In the genomic region with DNA sequence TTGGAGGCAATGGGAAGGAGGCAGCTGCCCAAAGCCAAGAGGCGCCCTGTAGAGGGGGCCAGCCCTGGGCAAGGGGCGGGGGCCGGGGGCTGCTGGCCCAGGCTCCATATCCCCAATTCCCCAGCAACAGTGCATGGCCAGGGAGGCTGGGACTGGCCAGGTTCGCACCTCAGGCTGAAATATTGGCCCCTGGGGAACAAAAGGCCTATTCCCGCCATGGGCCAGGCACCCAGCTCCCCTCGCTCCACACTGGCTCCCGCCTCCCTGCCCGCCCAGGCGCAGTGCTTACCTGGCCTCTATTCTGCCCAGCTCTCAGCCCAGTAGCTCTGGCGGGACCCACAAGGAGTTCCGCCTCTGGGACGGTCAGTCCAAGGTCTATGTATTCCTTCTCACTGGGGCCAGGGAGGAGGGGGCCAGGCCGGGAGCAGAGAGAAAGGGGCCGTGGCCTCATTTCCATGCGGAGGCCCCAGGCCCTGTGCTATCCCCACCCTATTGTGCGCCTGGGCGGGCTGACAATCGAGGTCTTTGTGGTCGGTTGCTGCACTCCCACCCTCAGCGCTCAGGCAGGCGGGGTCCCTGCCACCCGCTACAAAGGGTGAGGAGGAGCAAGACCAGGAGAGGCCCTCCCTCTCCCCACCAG, we compare ENCODE assay signal across 2 cellular contexts.
TF ChIP-seq lines count a peak whose summit lies in the region.

No MANE protein-coding gene starts in this region.

TF ChIP-seq in HEK293, 187 proteins besides CTCF, POLR2A, EP300 and RAD21:
- TF ChIP-seq GLI4 (tag by site-specific recombination; IDR thresholded peaks at IDR 0.05) = peak; percentile 50; the same call in 1 of the 2 replicates
- TF ChIP-seq ZNF521 (tag by site-specific recombination; IDR thresholded peaks at IDR 0.05) = no peak
- 0 out of 2 replicates have a peak, but pooled peaks have one; percentile 29 for TF ChIP-seq ZFP69B (tag by site-specific recombination; IDR thresholded peaks at IDR 0.05)
- TF ChIP-seq HOXD13 (CRISPR knock-in tag; IDR thresholded peaks at IDR 0.05; ENCODE audit: borderline replicate concordance) = no peak
- TF ChIP-seq, protein P1, sequence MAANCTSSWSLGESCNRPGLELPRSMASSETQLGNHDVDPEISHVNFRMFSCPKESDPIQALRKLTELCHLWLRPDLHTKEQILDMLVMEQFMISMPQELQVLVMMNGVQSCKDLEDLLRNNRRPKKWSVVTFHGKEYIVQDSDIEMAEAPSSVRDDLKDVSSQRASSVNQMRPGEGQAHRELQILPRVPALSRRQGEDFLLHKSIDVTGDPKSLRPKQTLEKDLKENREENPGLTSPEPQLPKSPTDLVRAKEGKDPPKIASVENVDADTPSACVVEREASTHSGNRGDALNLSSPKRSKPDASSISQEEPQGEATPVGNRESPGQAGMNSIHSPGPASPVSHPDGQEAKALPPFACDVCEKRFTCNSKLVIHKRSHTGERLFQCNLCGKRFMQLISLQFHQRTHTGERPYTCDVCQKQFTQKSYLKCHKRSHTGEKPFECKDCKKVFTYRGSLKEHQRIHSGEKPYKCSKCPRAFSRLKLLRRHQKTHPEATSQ (tag by site-specific recombination; IDR thresholded peaks at IDR 0.05) = no peak
- no peak for TF ChIP-seq ZNF530 (tag by site-specific recombination; IDR thresholded peaks at IDR 0.05; ENCODE audit: low read depth)
- no peak for TF ChIP-seq ZIC2 (tag by site-specific recombination; IDR thresholded peaks at IDR 0.05)
- TF ChIP-seq, protein P2, sequence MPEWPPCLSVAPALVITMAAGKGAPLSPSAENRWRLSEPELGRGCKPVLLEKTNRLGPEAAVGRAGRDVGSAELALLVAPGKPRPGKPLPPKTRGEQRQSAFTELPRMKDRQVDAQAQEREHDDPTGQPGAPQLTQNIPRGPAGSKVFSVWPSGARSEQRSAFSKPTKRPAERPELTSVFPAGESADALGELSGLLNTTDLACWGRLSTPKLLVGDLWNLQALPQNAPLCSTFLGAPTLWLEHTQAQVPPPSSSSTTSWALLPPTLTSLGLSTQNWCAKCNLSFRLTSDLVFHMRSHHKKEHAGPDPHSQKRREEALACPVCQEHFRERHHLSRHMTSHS (tag by site-specific recombination; IDR thresholded peaks at IDR 0.05) = no peak
- TF ChIP-seq ZNF610 (tag by site-specific recombination; IDR thresholded peaks at IDR 0.05; ENCODE audit: borderline replicate concordance) = no peak
- TF ChIP-seq ZNF202 (tag by site-specific recombination; IDR thresholded peaks at IDR 0.05; ENCODE audit: borderline replicate concordance) = no peak
- TF ChIP-seq KLF1 (tag by site-specific recombination; IDR thresholded peaks at IDR 0.05) = peak; percentile 76
- peak; percentile 31; the same call in 1 of the 2 replicates for TF ChIP-seq KLF17 (tag by site-specific recombination; IDR thresholded peaks at IDR 0.05)
- TF ChIP-seq ZNF2 (tag by site-specific recombination; IDR thresholded peaks at IDR 0.05) = no peak

TF ChIP-seq in H1, 55 proteins besides CTCF, POLR2A, EP300 and RAD21:
- no peak for TF ChIP-seq MAFK (IDR thresholded peaks at IDR 0.05; ENCODE audit: low read depth, low read length)
- TF ChIP-seq, protein P3, sequence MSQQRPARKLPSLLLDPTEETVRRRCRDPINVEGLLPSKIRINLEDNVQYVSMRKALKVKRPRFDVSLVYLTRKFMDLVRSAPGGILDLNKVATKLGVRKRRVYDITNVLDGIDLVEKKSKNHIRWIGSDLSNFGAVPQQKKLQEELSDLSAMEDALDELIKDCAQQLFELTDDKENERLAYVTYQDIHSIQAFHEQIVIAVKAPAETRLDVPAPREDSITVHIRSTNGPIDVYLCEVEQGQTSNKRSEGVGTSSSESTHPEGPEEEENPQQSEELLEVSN (IDR thresholded peaks at IDR 0.05) = peak; percentile 52; the same call in 1 of the 2 replicates
TF ChIP-seq in H1: peak in this region for 1.
